ENCODE assay signal across 8 cellular contexts in the genomic region with DNA sequence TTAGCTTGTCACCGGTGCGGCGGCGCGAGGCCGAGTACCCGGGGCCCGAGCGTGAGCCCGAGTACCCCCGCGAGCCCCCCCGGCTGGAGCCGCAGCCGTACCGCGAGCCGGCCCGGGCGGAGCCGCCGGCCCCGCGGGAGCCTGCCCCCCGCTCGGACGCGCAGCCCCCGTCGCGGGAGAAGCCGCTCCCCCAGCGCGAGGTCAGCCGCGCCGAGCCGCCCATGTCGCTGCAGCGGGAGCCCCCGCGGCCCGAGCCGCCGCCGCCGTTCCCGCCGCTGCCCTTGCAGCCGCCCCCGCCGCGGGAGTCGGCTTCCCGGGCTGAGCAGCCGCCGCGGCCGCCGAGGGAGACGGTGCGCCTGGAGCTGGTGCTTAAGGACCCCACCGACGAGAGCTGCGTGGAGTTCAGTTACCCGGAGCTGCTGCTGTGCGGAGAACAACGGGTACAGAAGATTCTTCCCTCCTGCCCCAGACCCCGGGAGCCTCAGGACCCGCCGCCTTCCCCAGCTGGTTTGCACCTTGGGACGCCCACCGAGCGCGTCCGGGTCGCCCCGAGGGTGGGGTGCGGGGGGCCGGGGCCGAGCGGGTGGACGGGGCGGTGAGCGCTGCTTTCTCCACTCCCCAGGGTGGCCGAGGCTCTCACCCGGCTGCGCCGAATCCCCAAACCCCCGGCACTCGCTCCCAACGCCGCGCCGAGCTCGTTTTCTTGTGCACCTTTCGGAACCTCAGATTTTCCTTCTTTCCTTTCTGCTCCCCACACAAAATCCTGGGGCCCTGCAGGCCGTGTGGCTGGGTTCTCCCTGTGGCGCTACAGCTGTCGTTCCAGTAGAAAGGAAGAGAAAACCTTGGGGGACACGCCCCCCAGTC. TPM values are rescaled to one million over a fixed set of nuclear protein-coding genes. Genes with fewer than 3 reads are reported as not detected.
DNase-seq lines count a peak whose midpoint lies in the region; ATAC-seq and TF ChIP-seq lines count a peak whose summit lies in the region.

No MANE protein-coding gene starts in this region.

- H3K4me1 Mint-ChIP-seq in T-cell: peaks cover 39 to 44% (median 40%) of the 10 kb centered on the region in 3 donors

- peak overlapping the region; percentile 94 for H3K4me3 ChIP-seq in brain microvascular endothelial cell (ENCODE audit: low read depth, low read length)

- peaks cover 9% of the 10 kb centered on the region for H3K36me3 Mint-ChIP-seq in T-cell

- TF ChIP-seq CTCF in brain microvascular endothelial cell (IDR thresholded peaks at IDR 0.05; ENCODE audit: low read depth, low read length, missing control alignments): no peak

- CTCF ChIA-PET in T-cell (lab: Charles Lee): interaction anchor here (0.6 to 0.8 kb wide), 2 partner anchors 108 to 1144 kb away, joined by 3 to 4 read pairs; no protein-coding TSS in a partner anchor

- peak; percentile 31 for DNase-seq in COR-L47 (lab: John Stamatoyannopoulos, UW)
- peak in 26 of 34 experiments; percentile 2 to 40 (median 14) for DNase-seq in T-cell
- peak; percentile 15 for DNase-seq in brain microvascular endothelial cell
- DNase-seq in inferior parietal cortex (ENCODE audit: extremely low spot score): peak; percentile 15
- peak; percentile 10 for DNase-seq in stimulated activated CD4-positive, alpha-beta T cell treated with anti-CD3 and anti-CD28 coated beads, Interleukin-12 subunit alpha, Interleukin-12 subunit beta, amount 100 ng/mL, for 4 hours
- no peak for DNase-seq in DMS153 treated with DMSO at 0.1 percent for 48 hours (lab: John Stamatoyannopoulos, UW; ENCODE audit: unreplicated experiment)

- in situ Hi-C loops in brain microvascular endothelial cell (cut with HindIII; ENCODE audit: low pct_ligation_motif_present, low sequenced_read_pairs): no loop called here

- peaks cover 0 to 4% of the 10 kb centered on the region in 2 donors for H3K27me3 Mint-ChIP-seq in T-cell

- no peaks in the 10 kb centered on the region for H3K9me3 Mint-ChIP-seq in T-cell

- H3K4me3 Mint-ChIP-seq in T-cell: peak overlapping the region; percentile 99 to 100 (median 100)

- ATAC-seq in GM19397 (IDR thresholded peaks at IDR 0.05; ENCODE audit: unreplicated experiment) (peak; percentile 39), HG03469 (IDR thresholded peaks at IDR 0.05; ENCODE audit: unreplicated experiment) (peak; percentile 5), T-cell (replicated peaks in 1 of 4) (peak; percentile 36 to 44 (median 37))

- H3K36me3 ChIP-seq in brain microvascular endothelial cell (replicated peaks): peaks cover 3% of the 10 kb centered on the region

- POLR2A ChIA-PET in T-cell (lab: Charles Lee): no interaction called here

- no peaks in the 10 kb centered on the region for H3K27me3 ChIP-seq in brain microvascular endothelial cell (replicated peaks)

- peak overlapping the region; percentile 84 for H3K27ac ChIP-seq in brain microvascular endothelial cell

- peak overlapping the region; percentile 59 to 95 for H3K27ac Mint-ChIP-seq in T-cell

RNA-seq across cellular contexts. Expression of a gene that starts 0.7 kb away (rescaled TPM):
- 10 to 100 TPM; 16.1 to 21.7 (median 17.7) TPM for total RNA-seq in T-cell
